28 cellular contexts compared by ENCODE assay signal in genomic region chr10:71513454-71513853, GRCh38.
"Had no signal": no experiment of that assay in that cellular context is flagged by ENCODE, and none has a peak within 500 bp of the region (broad histone marks: within the 10 kb centered on the region; RNA-seq: fewer than 3 reads in every experiment).

No MANE protein-coding gene starts in this region.

- ATAC-seq: activated CD4-positive, alpha-beta T cell treated with anti-CD3 and anti-CD28 coated beads for 36 hours; activated CD4-positive, CD25-positive, alpha-beta regulatory T cell treated with anti-CD3 and anti-CD28 coated beads, Interleukin-2, amount 50 U/mL, for 24 hours; activated CD8-positive, alpha-beta T cell treated with anti-CD3 and anti-CD28 coated beads, Interleukin-2, amount 10 ng/mL, durations not matched to agents 7 days and 5 days; activated naive CD4-positive, alpha-beta T cell treated with anti-CD3 and anti-CD28 coated beads, Interleukin-2, amount 50 U/mL, for 72 hours; Right ventricle myocardium inferior; SK-N-SH treated with all-trans-retinoic acid at 6 μM for 48 hours; WTC11 had no signal

- H3K36me3 Mint-ChIP-seq: activated naive CD4-positive, alpha-beta T cell treated with anti-CD3 and anti-CD28 coated beads, Interleukin-2, amount 50 U/mL, for 72 hours; brain; WTC11 had no signal

- H3K27ac Mint-ChIP-seq: activated CD4-positive, alpha-beta T cell treated with anti-CD3 and anti-CD28 coated beads for 36 hours; activated CD4-positive, alpha-beta T cell treated with anti-CD3 and anti-CD28 coated beads, Interleukin-2, amount 10 ng/mL, durations not matched to agents 7 days and 5 days; activated CD8-positive, alpha-beta T cell treated with anti-CD3 and anti-CD28 coated beads, Interleukin-2, amount 10 ng/mL, durations not matched to agents 7 days and 5 days; activated naive CD4-positive, alpha-beta T cell treated with anti-CD3 and anti-CD28 coated beads for 36 hours; activated naive CD4-positive, alpha-beta T cell treated with anti-CD3 and anti-CD28 coated beads, Interleukin-2, amount 50 U/mL, for 72 hours; activated T-cell treated with anti-CD3 and anti-CD28 coated beads, Interleukin-2, amount 50 U/mL, for 24 hours; WTC11 had no signal

- H3K4me3 Mint-ChIP-seq: activated CD4-positive, alpha-beta T cell treated with anti-CD3 and anti-CD28 coated beads for 36 hours; activated CD4-positive, alpha-beta T cell treated with anti-CD3 and anti-CD28 coated beads, Interleukin-2, amount 10 ng/mL, durations not matched to agents 7 days and 5 days; activated CD8-positive, alpha-beta T cell treated with anti-CD3 and anti-CD28 coated beads, Interleukin-2, amount 10 ng/mL, durations not matched to agents 7 days and 5 days; activated naive CD4-positive, alpha-beta T cell treated with anti-CD3 and anti-CD28 coated beads for 36 hours; activated T-cell treated with anti-CD3 and anti-CD28 coated beads, Interleukin-2, amount 50 U/mL, for 24 hours; WTC11 had no signal

- H3K4me3 ChIP-seq: adrenal gland had no signal

- H3K27me3 Mint-ChIP-seq: activated CD4-positive, alpha-beta T cell treated with anti-CD3 and anti-CD28 coated beads for 36 hours; activated CD4-positive, alpha-beta T cell treated with anti-CD3 and anti-CD28 coated beads, Interleukin-2, amount 10 ng/mL, durations not matched to agents 7 days and 5 days; activated T-cell treated with anti-CD3 and anti-CD28 coated beads, Interleukin-2, amount 50 U/mL, for 24 hours had no signal

- H3K36me3 ChIP-seq: adrenal gland had no signal

- H3K9me3 Mint-ChIP-seq: activated CD4-positive, alpha-beta T cell treated with anti-CD3 and anti-CD28 coated beads, Interleukin-2, amount 10 ng/mL, durations not matched to agents 7 days and 5 days; activated naive CD4-positive, alpha-beta T cell treated with anti-CD3 and anti-CD28 coated beads for 36 hours; activated naive CD4-positive, alpha-beta T cell treated with anti-CD3 and anti-CD28 coated beads, Interleukin-2, amount 50 U/mL, for 72 hours; activated T-cell treated with anti-CD3 and anti-CD28 coated beads, Interleukin-2, amount 50 U/mL, for 24 hours; WTC11 had no signal

- DNase-seq: activated CD4-positive, alpha-beta T cell treated with anti-CD3 and anti-CD28 coated beads for 36 hours; activated CD4-positive, alpha-beta T cell treated with anti-CD3 and anti-CD28 coated beads, Interleukin-2, amount 10 ng/mL, durations not matched to agents 7 days and 5 days; activated CD4-positive, alpha-beta T cell treated with anti-CD3 and anti-CD28 coated beads, Interleukin-2, amount 50 U/mL, for 48 hours; activated CD8-positive, alpha-beta T cell treated with anti-CD3 and anti-CD28 coated beads, Interleukin-2, amount 10 ng/mL, durations not matched to agents 7 days and 5 days; activated gamma-delta T cell treated with Interleukin-2 at 50 U/mL for 16 hours; activated naive CD4-positive, alpha-beta T cell treated with anti-CD3 and anti-CD28 coated beads for 36 hours; activated T-cell treated with anti-CD3 and anti-CD28 coated beads, Interleukin-2, amount 50 U/mL, for 24 hours; adrenal gland; cerebellar nuclear complex; MM.1S; MV-4-11; NCI-H1092; NCI-H1436 treated with DMSO at 0.1 percent for 48 hours; NCI-H1694 treated with DMSO at 0.1 percent for 48 hours; NCI-H524 treated with DMSO at 0.1 percent for 48 hours; SIG-M5; T-helper 1 cell; T-helper 2 cell; T-helper 9 cell had no signal

- H3K27me3 ChIP-seq: adrenal gland had no signal

- H3K27ac ChIP-seq: adrenal gland, RWPE1 had no signal

- H3K4me1 ChIP-seq: adrenal gland had no signal

- H3K4me1 Mint-ChIP-seq: activated CD4-positive, alpha-beta T cell treated with anti-CD3 and anti-CD28 coated beads for 36 hours; activated CD4-positive, alpha-beta T cell treated with anti-CD3 and anti-CD28 coated beads, Interleukin-2, amount 10 ng/mL, durations not matched to agents 7 days and 5 days had no signal

- H3K9me3 ChIP-seq: adrenal gland had no signal

- FAIRE-seq: astrocyte, RCC 7860 had no signal
